ENCODE assay signal across 14 cellular contexts in genomic region chr11:60759438-60760225, GRCh38. TPM values are rescaled to one million over a fixed set of nuclear protein-coding genes. Genes with fewer than 3 reads are reported as not detected.
"Had no signal": no experiment of that assay in that cellular context is flagged by ENCODE, and none has a peak within 500 bp of the region (broad histone marks: within the 10 kb centered on the region; RNA-seq: fewer than 3 reads in every experiment).

No MANE protein-coding gene starts in this region.

RNA-seq across cellular contexts. Expression of gene MS4A15, which starts 3.0 kb away (rescaled TPM):
- total RNA-seq: activated CD4-positive, alpha-beta T cell treated with anti-CD3 and anti-CD28 coated beads, Interleukin-2, amount 10 ng/mL, durations not matched to agents 24 days and 14 days; activated CD8-positive, alpha-beta T cell treated with anti-CD3 and anti-CD28 coated beads for 36 hours; activated naive CD4-positive, alpha-beta T cell treated with anti-CD3 and anti-CD28 coated beads for 36 hours; activated T-cell treated with anti-CD3 and anti-CD28 coated beads, Interleukin-2, amount 50 U/mL, for 4 hours; endodermal cell; epithelial cell of proximal tubule; fibroblast of lung; kidney; left lobe of liver; mammary epithelial cell; naive thymus-derived CD8-positive, alpha-beta T cell; right lobe of liver; ureter had no signal

RNA-seq across cellular contexts. Expression of gene MS4A10, which starts 25.5 kb away (rescaled TPM):
- total RNA-seq: activated CD4-positive, alpha-beta T cell treated with anti-CD3 and anti-CD28 coated beads, Interleukin-2, amount 10 ng/mL, durations not matched to agents 24 days and 14 days; activated CD8-positive, alpha-beta T cell treated with anti-CD3 and anti-CD28 coated beads for 36 hours; activated naive CD4-positive, alpha-beta T cell treated with anti-CD3 and anti-CD28 coated beads for 36 hours; activated T-cell treated with anti-CD3 and anti-CD28 coated beads, Interleukin-2, amount 50 U/mL, for 4 hours; endodermal cell; epithelial cell of proximal tubule; fibroblast of lung; kidney; left lobe of liver; mammary epithelial cell; naive thymus-derived CD8-positive, alpha-beta T cell; pancreas; right lobe of liver; ureter had no signal

RNA-seq across cellular contexts. Expression of gene MS4A18, which starts 35.1 kb away (rescaled TPM):
- total RNA-seq: activated CD4-positive, alpha-beta T cell treated with anti-CD3 and anti-CD28 coated beads, Interleukin-2, amount 10 ng/mL, durations not matched to agents 24 days and 14 days; activated CD8-positive, alpha-beta T cell treated with anti-CD3 and anti-CD28 coated beads for 36 hours; activated naive CD4-positive, alpha-beta T cell treated with anti-CD3 and anti-CD28 coated beads for 36 hours; activated T-cell treated with anti-CD3 and anti-CD28 coated beads, Interleukin-2, amount 50 U/mL, for 4 hours; endodermal cell; epithelial cell of proximal tubule; fibroblast of lung; kidney; left lobe of liver; mammary epithelial cell; naive thymus-derived CD8-positive, alpha-beta T cell; pancreas; right lobe of liver; ureter had no signal
